Comparison of ENCODE assay signal across 1 cellular context in genomic region chr9:109159583-109159982, GRCh38.
TF ChIP-seq lines count a peak whose summit lies in the region.

No MANE protein-coding gene starts in this region.

TF ChIP-seq in K562, 482 proteins besides CTCF, POLR2A, EP300 and RAD21 (continued from another document):
- TF ChIP-seq RREB1 (CRISPR knock-in tag; IDR thresholded peaks at IDR 0.05): no peak
- TF ChIP-seq TFAM (CRISPR knock-in tag; conservative IDR thresholded peaks at IDR 0.05): no peak
